Comparison of ENCODE assay signal across 1 cellular context in genomic region chr9:124501771-124502320, GRCh38.
TF ChIP-seq lines count a peak whose summit lies in the region.

No MANE protein-coding gene starts in this region.

TF ChIP-seq in H1, 55 proteins besides CTCF, POLR2A, EP300 and RAD21:
- TF ChIP-seq SIN3A (conservative IDR thresholded peaks at IDR 0.05 in 1 of 2, IDR thresholded peaks at IDR 0.05 in 1 of 2; ENCODE audit: low read depth in 1 of 2, low read length in 2 of 2), result no peak
- no peak for TF ChIP-seq BCL11A (IDR thresholded peaks at IDR 0.05; ENCODE audit: low read depth in 2 of 2, low read length in 2 of 2)
- TF ChIP-seq HDAC6 (IDR thresholded peaks at IDR 0.05; ENCODE audit: low read depth, low read length), result no peak
- no peak for TF ChIP-seq TEAD4 (IDR thresholded peaks at IDR 0.05; ENCODE audit: low read depth, low read length)
- TF ChIP-seq ATF2 (IDR thresholded peaks at IDR 0.05; ENCODE audit: low read length), result no peak
TF ChIP-seq in H1: peak in this region for 0.
